8 cellular contexts compared by ENCODE assay signal in genomic region chr14:92973265-92973797, GRCh38. TPM values are rescaled to one million over a fixed set of nuclear protein-coding genes. Genes with fewer than 3 reads are reported as not detected.
A peak's percentile ranks its signal among the peaks of the same experiment; 100 is the strongest.
DNase-seq lines count a peak whose midpoint lies in the region; FAIRE-seq and TF ChIP-seq lines count a peak whose summit lies in the region.

No MANE protein-coding gene starts in this region.

- H3K27ac ChIP-seq in kidney (ENCODE audit: low read depth in 2 of 2, low read length in 2 of 2): peak overlapping the region; percentile 20 to 61

- TF ChIP-seq CTCF in kidney (IDR thresholded peaks at IDR 0.05; ENCODE audit: borderline replicate concordance, extremely low read depth, insufficient read depth): peak; percentile 51

- DNase-seq in stimulated activated CD4-positive, alpha-beta T cell treated with anti-CD3 and anti-CD28 coated beads, Interleukin-1b, Interleukin-23, amount 100 ng/mL, for 48 hours: peak; percentile 13
- no peak for DNase-seq in stimulated activated CD4-positive, alpha-beta T cell treated with anti-CD3 and anti-CD28 coated beads, Interleukin-12 subunit alpha, Interleukin-12 subunit beta, amount 100 ng/mL, for 4 hours
- DNase-seq in NCI-H524 (lab: John Stamatoyannopoulos, UW): peak; percentile 63 to 78
- DNase-seq in cerebellar cortex (ENCODE audit: low spot score): peak; percentile 47
- DNase-seq in kidney: peak; percentile 75
- DNase-seq in stromal cell of bone marrow (ENCODE audit: low read depth): peak; percentile 64
- no peak for DNase-seq in stimulated activated naive CD4-positive, alpha-beta T cell treated with Interleukin-2 at 50 U/mL for 16 hours (lab: John Stamatoyannopoulos, UW)
- DNase-seq in NCI-H226: no peak

- FAIRE-seq in kidney (lab: Jason Lieb, UNC): no peak

- H3K36me3 ChIP-seq in kidney (ENCODE audit: control insufficient read depth in 1 of 2, insufficient read depth in 2 of 2, low read length in 2 of 2): peaks cover 11 to 12% of the 10 kb centered on the region in 2 donors

- no peak overlapping the region for H3K9ac ChIP-seq in kidney (ENCODE audit: low read length in 2 of 2)

- H3K4me3 ChIP-seq in kidney (ENCODE audit: low read length in 2 of 2): no peak overlapping the region

- H3K4me1 ChIP-seq in kidney (ENCODE audit: control insufficient read depth in 1 of 2, insufficient read depth in 1 of 2, low read depth in 1 of 2, low read length in 2 of 2): peaks cover 25 to 34% of the 10 kb centered on the region in 2 donors

- peaks cover 0 to 9% of the 10 kb centered on the region in 2 donors for H3K9me3 ChIP-seq in kidney (ENCODE audit: control insufficient read depth in 1 of 2, low read length in 2 of 2)

- intact Hi-C loops in kidney (cut with DNase I): no loop called here

RNA-seq across cellular contexts. Expression of gene CHGA, which starts 50.4 kb away (rescaled TPM):
- total RNA-seq in kidney: 0.38 TPM
- polyA plus RNA-seq in kidney (ENCODE audit: insufficient read depth, low read depth, low replicate concordance): 6.6 TPM

Comparison
In these comparisons a context has a peak if more than half of its experiments do, and no peak if none do; other contexts are left out.
1. DNase-seq: peak in stimulated activated CD4-positive, alpha-beta T cell treated with anti-CD3 and anti-CD28 coated beads, Interleukin-1b, Interleukin-23, amount 100 ng/mL, for 48 hours (single experiment), NCI-H524 (2 of 2), cerebellar cortex (single experiment), kidney (single experiment) and stromal cell of bone marrow (single experiment); none in stimulated activated CD4-positive, alpha-beta T cell treated with anti-CD3 and anti-CD28 coated beads, Interleukin-12 subunit alpha, Interleukin-12 subunit beta, amount 100 ng/mL, for 4 hours (single experiment), stimulated activated naive CD4-positive, alpha-beta T cell treated with Interleukin-2 at 50 U/mL for 16 hours (single experiment) and NCI-H226 (single experiment).